In genomic region chr12:93657076-93657475, GRCh38 we compare ENCODE assay signal across 24 cellular contexts.
"Had no signal": no experiment of that assay in that cellular context is flagged by ENCODE, and none has a peak within 500 bp of the region (broad histone marks: within the 10 kb centered on the region; RNA-seq: fewer than 3 reads in every experiment).

No MANE protein-coding gene starts in this region.

- H3K4me3 ChIP-seq: breast epithelium, esophagus squamous epithelium, heart right ventricle, neural progenitor cell, prostate gland, right atrium auricular region, skin epidermis, tibial nerve had no signal

- FAIRE-seq: astrocyte, endothelial cell of umbilical vein, urothelium cell line had no signal

- DNase-seq: activated CD4-positive, alpha-beta T cell treated with anti-CD3 and anti-CD28 coated beads, Interleukin-2, amount 50 U/mL, for 4 hours; activated effector memory CD4-positive, alpha-beta T cell treated with anti-CD3 and anti-CD28 coated beads, Interleukin-2, amount 50 U/mL, for 16 hours; activated naive CD4-positive, alpha-beta T cell treated with anti-CD3 and anti-CD28 coated beads, Interleukin-2, amount 50 U/mL, for 16 hours; activated T-cell treated with anti-CD3 and anti-CD28 coated beads, Interleukin-2, amount 50 U/mL, for 72 hours; dermis blood vessel endothelial cell; effector memory CD4-positive, alpha-beta T cell; esophagus squamous epithelium; heart right ventricle; immature natural killer cell; mesendoderm; naive thymus-derived CD4-positive, alpha-beta T cell; stimulated activated naive CD8-positive, alpha-beta T cell treated with anti-CD3 and anti-CD28 coated beads, Interleukin-15, Interleukin-2, amounts not matched to agents 100 U/mL and 50 U/mL, for 24 hours; substantia nigra; T-helper 2 cell; WERI-Rb-1 had no signal

- ATAC-seq: activated T-cell treated with anti-CD3 and anti-CD28 coated beads, Interleukin-2, amount 50 U/mL, for 72 hours; heart right ventricle; naive thymus-derived CD4-positive, alpha-beta T cell; stimulated activated naive CD8-positive, alpha-beta T cell treated with anti-CD3 and anti-CD28 coated beads, Interleukin-15, Interleukin-2, amounts not matched to agents 100 U/mL and 50 U/mL, for 24 hours had no signal
